Comparison of ENCODE assay signal across 19 cellular contexts in genomic region chr5:155620819-155621410, GRCh38.
DNase-seq lines count a peak whose midpoint lies in the region; ATAC-seq and TF ChIP-seq lines count a peak whose summit lies in the region.
"Had no signal": no experiment of that assay in that cellular context is flagged by ENCODE, and none has a peak within 500 bp of the region (broad histone marks: within the 10 kb centered on the region; RNA-seq: fewer than 3 reads in every experiment).

No MANE protein-coding gene starts in this region.

- no peaks in the 10 kb centered on the region for H3K79me2 ChIP-seq in GM23338 (replicated peaks; ENCODE audit: insufficient read depth)

- H2AFZ ChIP-seq in GM23338: peak overlapping the region; percentile 74
- H2AFZ ChIP-seq: PC-9 had no signal

- H3K9me3 Mint-ChIP-seq in GM23338: no peaks in the 10 kb centered on the region; the same call in 2 of the 3 replicates
- H3K9me3 Mint-ChIP-seq in WTC11: no peaks in the 10 kb centered on the region
- no peaks in the 10 kb centered on the region for H3K9me3 Mint-ChIP-seq in stimulated activated effector memory CD8-positive, alpha-beta T cell treated with anti-CD3 and anti-CD28 coated beads, Interleukin-12 subunit alpha, Interleukin-12 subunit beta, amount 100 ng/mL, for 72 hours
- H3K9me3 Mint-ChIP-seq: CD4-positive, alpha-beta memory T cell had no signal

- H3K4me3 Mint-ChIP-seq in GM23338 (no peak overlapping the region), WTC11 (no peak overlapping the region)
- H3K4me3 Mint-ChIP-seq in stimulated activated effector memory CD8-positive, alpha-beta T cell treated with anti-CD3 and anti-CD28 coated beads, Interleukin-12 subunit alpha, Interleukin-12 subunit beta, amount 100 ng/mL, for 72 hours: no peak overlapping the region
- H3K4me3 Mint-ChIP-seq: CD4-positive, alpha-beta memory T cell had no signal

- no peaks in the 10 kb centered on the region for H3F3A ChIP-seq in GM23338 (replicated peaks; ENCODE audit: low read depth)

- ATAC-seq in GM23338: peak; percentile 79
- ATAC-seq in WTC11: peak; percentile 67
- ATAC-seq in stimulated activated effector memory CD8-positive, alpha-beta T cell treated with anti-CD3 and anti-CD28 coated beads, Interleukin-12 subunit alpha, Interleukin-12 subunit beta, amount 100 ng/mL, for 72 hours: peak; percentile 45
- no peak for ATAC-seq in left colon
- ATAC-seq: A549 had no signal

- H4K20me1 ChIP-seq in GM23338 (replicated peaks; ENCODE audit: insufficient read depth): no peaks in the 10 kb centered on the region
- H4K20me1 ChIP-seq: BLaER1 had no signal

- H3K4me3 ChIP-seq in GM23338: no peak overlapping the region
- H3K4me3 ChIP-seq: A549, BLaER1, HAP-1, PC-9 had no signal

- no peaks in the 10 kb centered on the region for H3K27me3 ChIP-seq in GM23338 (ENCODE audit: insufficient read depth)
- H3K27me3 ChIP-seq: BLaER1 had no signal

- no peak overlapping the region for H3K4me2 ChIP-seq in GM23338
- H3K4me2 ChIP-seq: A549, BLaER1, KMS-11, PC-9 had no signal

- H3K36me3 ChIP-seq in GM23338 (ENCODE audit: insufficient read depth): no peaks in the 10 kb centered on the region
- H3K36me3 ChIP-seq: BLaER1, HAP-1 had no signal

- TF ChIP-seq CTCF in GM23338 (conservative IDR thresholded peaks at IDR 0.05; ENCODE audit: low read depth in 2 of 2) (no peak), WTC11 (IDR thresholded peaks at IDR 0.05) (no peak)

- no peaks in the 10 kb centered on the region for H3K27me3 Mint-ChIP-seq in GM23338 (ENCODE audit: insufficient read depth, low read depth, poor library complexity)
- no peaks in the 10 kb centered on the region; the same call in 1 of the 2 replicates for H3K27me3 Mint-ChIP-seq in WTC11 (ENCODE audit: low read depth)

- H3K4me1 ChIP-seq in GM23338 (ENCODE audit: insufficient read depth): peaks cover 19% of the 10 kb centered on the region
- H3K4me1 ChIP-seq: BLaER1, HAP-1 had no signal

- H3K27ac Mint-ChIP-seq in GM23338 (peak overlapping the region; percentile 47; the same call in 1 of the 2 replicates), WTC11 (no peak overlapping the region; the same call in 1 of the 2 replicates)
- no peak overlapping the region for H3K27ac Mint-ChIP-seq in stimulated activated effector memory CD8-positive, alpha-beta T cell treated with anti-CD3 and anti-CD28 coated beads, Interleukin-12 subunit alpha, Interleukin-12 subunit beta, amount 100 ng/mL, for 72 hours
- H3K27ac Mint-ChIP-seq: CD4-positive, alpha-beta memory T cell had no signal

- no peaks in the 10 kb centered on the region for H3K9me2 ChIP-seq in GM23338 (ENCODE audit: insufficient read depth)

- POLR2A ChIA-PET in WTC11 (lab: Charles Lee): interaction anchor here (0.6 to 0.7 kb wide), 2 partner anchors 252 to 1449 kb away, joined by 4 to 5 read pairs; no protein-coding TSS in a partner anchor

- H3K27ac ChIP-seq in GM23338 (ENCODE audit: low read depth): no peak overlapping the region
- H3K27ac ChIP-seq: BLaER1, KMS-11, PC-9, RWPE1 had no signal

- CTCF ChIA-PET in WTC11 (lab: Charles Lee): interaction anchor here (1.4 kb wide), 2 partner anchors 79 to 481 kb away, joined by 3 to 4 read pairs; no protein-coding TSS in a partner anchor

- peaks cover 27% of the 10 kb centered on the region for H3K4me1 Mint-ChIP-seq in GM23338
- H3K4me1 Mint-ChIP-seq in WTC11: peaks cover 37% of the 10 kb centered on the region
- no peaks in the 10 kb centered on the region for H3K4me1 Mint-ChIP-seq in stimulated activated effector memory CD8-positive, alpha-beta T cell treated with anti-CD3 and anti-CD28 coated beads, Interleukin-12 subunit alpha, Interleukin-12 subunit beta, amount 100 ng/mL, for 72 hours
- H3K4me1 Mint-ChIP-seq: CD4-positive, alpha-beta memory T cell had no signal

- H3K36me3 Mint-ChIP-seq in GM23338 (ENCODE audit: low read depth): no peaks in the 10 kb centered on the region
- no peaks in the 10 kb centered on the region for H3K36me3 Mint-ChIP-seq in WTC11
- no peaks in the 10 kb centered on the region for H3K36me3 Mint-ChIP-seq in stimulated activated effector memory CD8-positive, alpha-beta T cell treated with anti-CD3 and anti-CD28 coated beads, Interleukin-12 subunit alpha, Interleukin-12 subunit beta, amount 100 ng/mL, for 72 hours
- H3K36me3 Mint-ChIP-seq: CD4-positive, alpha-beta memory T cell had no signal

- intact Hi-C loops in left colon (cut with DNase I, micrococcal nuclease): no loop called here

- DNase-seq in GM23338 (ENCODE audit: low spot score) (no peak), WTC11 (ENCODE audit: low spot score) (no peak), iPS-NIHi7 (ENCODE audit: extremely low spot score) (peak; percentile 13), left colon (no peak), activated T-cell treated with anti-CD3 and anti-CD28 coated beads for 4 hours (no peak)
- no peak for DNase-seq in stimulated activated effector memory CD8-positive, alpha-beta T cell treated with anti-CD3 and anti-CD28 coated beads, Interleukin-12 subunit alpha, Interleukin-12 subunit beta, amount 100 ng/mL, for 72 hours (ENCODE audit: low spot score in 2 of 2)
- no peak for DNase-seq in stimulated activated CD4-positive, alpha-beta T cell treated with anti-CD3 and anti-CD28 coated beads, Interleukin-4, amount 100 ng/mL, for 1 hour
- DNase-seq: CD4-positive, alpha-beta memory T cell; NCI-H1417; NCI-H187; NCI-H2107; NCI-H2227 treated with DMSO at 0.1 percent for 48 hours; NCI-H510A treated with DMSO at 0.1 percent for 48 hours; PC-9 had no signal

TF ChIP-seq in GM23338, 12 proteins besides CTCF, POLR2A, EP300 and RAD21 (continues in another document):
- no peak for TF ChIP-seq EZH2phosphoT487 (IDR thresholded peaks at IDR 0.05; ENCODE audit: unreplicated experiment)
- TF ChIP-seq, protein P1, sequence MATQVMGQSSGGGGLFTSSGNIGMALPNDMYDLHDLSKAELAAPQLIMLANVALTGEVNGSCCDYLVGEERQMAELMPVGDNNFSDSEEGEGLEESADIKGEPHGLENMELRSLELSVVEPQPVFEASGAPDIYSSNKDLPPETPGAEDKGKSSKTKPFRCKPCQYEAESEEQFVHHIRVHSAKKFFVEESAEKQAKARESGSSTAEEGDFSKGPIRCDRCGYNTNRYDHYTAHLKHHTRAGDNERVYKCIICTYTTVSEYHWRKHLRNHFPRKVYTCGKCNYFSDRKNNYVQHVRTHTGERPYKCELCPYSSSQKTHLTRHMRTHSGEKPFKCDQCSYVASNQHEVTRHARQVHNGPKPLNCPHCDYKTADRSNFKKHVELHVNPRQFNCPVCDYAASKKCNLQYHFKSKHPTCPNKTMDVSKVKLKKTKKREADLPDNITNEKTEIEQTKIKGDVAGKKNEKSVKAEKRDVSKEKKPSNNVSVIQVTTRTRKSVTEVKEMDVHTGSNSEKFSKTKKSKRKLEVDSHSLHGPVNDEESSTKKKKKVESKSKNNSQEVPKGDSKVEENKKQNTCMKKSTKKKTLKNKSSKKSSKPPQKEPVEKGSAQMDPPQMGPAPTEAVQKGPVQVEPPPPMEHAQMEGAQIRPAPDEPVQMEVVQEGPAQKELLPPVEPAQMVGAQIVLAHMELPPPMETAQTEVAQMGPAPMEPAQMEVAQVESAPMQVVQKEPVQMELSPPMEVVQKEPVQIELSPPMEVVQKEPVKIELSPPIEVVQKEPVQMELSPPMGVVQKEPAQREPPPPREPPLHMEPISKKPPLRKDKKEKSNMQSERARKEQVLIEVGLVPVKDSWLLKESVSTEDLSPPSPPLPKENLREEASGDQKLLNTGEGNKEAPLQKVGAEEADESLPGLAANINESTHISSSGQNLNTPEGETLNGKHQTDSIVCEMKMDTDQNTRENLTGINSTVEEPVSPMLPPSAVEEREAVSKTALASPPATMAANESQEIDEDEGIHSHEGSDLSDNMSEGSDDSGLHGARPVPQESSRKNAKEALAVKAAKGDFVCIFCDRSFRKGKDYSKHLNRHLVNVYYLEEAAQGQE (IDR thresholded peaks at IDR 0.05; ENCODE audit: unreplicated experiment): no peak

TF ChIP-seq in WTC11, 78 proteins besides CTCF, POLR2A, EP300 and RAD21:
- TF ChIP-seq EMX1 (CRISPR knock-in tag; IDR thresholded peaks at IDR 0.05) (no peak), USF1 (CRISPR knock-in tag; IDR thresholded peaks at IDR 0.05) (no peak)
